ENCODE assay signal across 14 cellular contexts in genomic region chr4:147755567-147756295, GRCh38. TPM values are rescaled to one million over a fixed set of nuclear protein-coding genes. Genes with fewer than 3 reads are reported as not detected.
DNase-seq lines count a peak whose midpoint lies in the region; ATAC-seq and TF ChIP-seq lines count a peak whose summit lies in the region.
"Had no signal": no experiment of that assay in that cellular context is flagged by ENCODE, and none has a peak within 500 bp of the region (broad histone marks: within the 10 kb centered on the region; RNA-seq: fewer than 3 reads in every experiment).

No MANE protein-coding gene starts in this region.

- peaks cover 13% of the 10 kb centered on the region for H3K9me1 ChIP-seq in IMR-90 (ENCODE audit: insufficient read depth, low read length)

- no peak for TF ChIP-seq RAD21 in IMR-90 (IDR thresholded peaks at IDR 0.05; ENCODE audit: low read length)

- H3K9me3 ChIP-seq in IMR-90 (ENCODE audit: control insufficient read depth, insufficient read depth, low read length) (no peaks in the 10 kb centered on the region), prostate gland (no peaks in the 10 kb centered on the region)
- no peaks in the 10 kb centered on the region for H3K9me3 ChIP-seq in CD4-positive, alpha-beta T cell (ENCODE audit: control insufficient read depth, low read length)
- H3K9me3 ChIP-seq: BLaER1 treated with 17β-estradiol and CSF1 and Interleukin-3, amounts not matched to agents 10 nM and 100 nM; lower lobe of right lung had no signal

- DNase-seq in Ammon's horn (ENCODE audit: low spot score) = peak; percentile 10
- peak; percentile 83 for DNase-seq in IMR-90
- DNase-seq in fibroblast of mammary gland (ENCODE audit: low read depth) = peak; percentile 83
- DNase-seq in prostate gland (ENCODE audit: low spot score) = no peak
- no peak for DNase-seq in CD4-positive, alpha-beta T cell
- DNase-seq in stimulated activated CD8-positive, alpha-beta memory T cell treated with anti-CD3 and anti-CD28 coated beads, Interleukin-4, amount 100 ng/mL, for 48 hours = no peak
- DNase-seq: activated T-cell treated with anti-CD3 and anti-CD28 coated beads, Interleukin-2, amount 50 U/mL, for 4 hours; effector memory CD8-positive, alpha-beta T cell; lower lobe of right lung; NCI-H510A; T-helper 1 cell had no signal

- peak overlapping the region; percentile 88 for H2BK5ac ChIP-seq in IMR-90 (ENCODE audit: low read depth, low read length, poor library complexity, severe bottlenecking)

- peak overlapping the region; percentile 36; the same call in 1 of the 2 replicates for H3K14ac ChIP-seq in IMR-90 (replicated peaks; ENCODE audit: low read depth, low read length)

- BruUV-seq in IMR-90 (replicated peaks; lab: Mats Ljungman, UMichigan) = no TSS peak

- H2AK9ac ChIP-seq in IMR-90 (replicated peaks; ENCODE audit: low read depth, low read length, poor library complexity) = no peak overlapping the region

- in situ Hi-C loops in IMR-90 (cut with MboI; ENCODE audit: low sequenced_read_pairs) = no loop called here

- H3K4me1 Mint-ChIP-seq in CD4-positive, alpha-beta T cell (ENCODE audit: low read depth) = no peaks in the 10 kb centered on the region

- dilution Hi-C loops in IMR-90 (cut with HindIII; ENCODE audit: low sequenced_read_pairs, unreplicated experiment) = no loop called here

- no peaks in the 10 kb centered on the region for H3K27me3 ChIP-seq in IMR-90 (ENCODE audit: control insufficient read depth, insufficient read depth, low read length)
- H3K27me3 ChIP-seq in prostate gland (replicated peaks; ENCODE audit: insufficient read depth) = no peaks in the 10 kb centered on the region
- H3K27me3 ChIP-seq in CD4-positive, alpha-beta T cell (ENCODE audit: control insufficient read depth, insufficient read depth, low read length) = no peaks in the 10 kb centered on the region
- H3K27me3 ChIP-seq: BLaER1 treated with 17β-estradiol and CSF1 and Interleukin-3, amounts not matched to agents 10 nM and 100 nM had no signal

- H3K79me1 ChIP-seq in IMR-90 (ENCODE audit: low read depth in 1 of 2, low read length in 2 of 2) = peaks cover 24 to 65% of the 10 kb centered on the region in 2 experiments

- 0% methylated on average over 1 of the region's 3 CpGs; no CpG with 5 or more reads in 1 of the 2 experiments for WGBS in IMR-90 (ENCODE audit: extremely low coverage in 2 of 2, insufficient read length in 1 of 2), 2 experiments
- 74% methylated on average over 3 of the region's 3 CpGs for WGBS in prostate gland

- peak overlapping the region; percentile 62 for H3K4ac ChIP-seq in IMR-90 (ENCODE audit: low read depth, low read length)

- peak; percentile 80 for ATAC-seq in IMR-90 (ENCODE audit: low read depth)
- ATAC-seq in HG02588 (IDR thresholded peaks at IDR 0.05; ENCODE audit: unreplicated experiment) = no peak
- no peak for ATAC-seq in HG02981 (IDR thresholded peaks at IDR 0.05; ENCODE audit: unreplicated experiment)
- no peak for ATAC-seq in CD4-positive, alpha-beta T cell (ENCODE audit: poor library complexity)
- ATAC-seq: activated T-cell treated with anti-CD3 and anti-CD28 coated beads, Interleukin-2, amount 50 U/mL, for 4 hours; effector memory CD8-positive, alpha-beta T cell; lower lobe of right lung had no signal

- peak overlapping the region; percentile 76 for H2BK120ac ChIP-seq in IMR-90 (ENCODE audit: low read depth, low read length)

- peak overlapping the region; percentile 97 for H3K27ac ChIP-seq in IMR-90 (ENCODE audit: insufficient read depth, low read length)
- peak overlapping the region; percentile 50 to 60 for H3K27ac ChIP-seq in prostate gland
- no peak overlapping the region for H3K27ac ChIP-seq in CD4-positive, alpha-beta T cell (ENCODE audit: low read depth, low read length)
- H3K27ac ChIP-seq: BLaER1 treated with 17β-estradiol and CSF1 and Interleukin-3, amounts not matched to agents 10 nM and 100 nM; lower lobe of right lung had no signal

- H3K9me3 Mint-ChIP-seq in CD4-positive, alpha-beta T cell = no peaks in the 10 kb centered on the region
- H3K9me3 Mint-ChIP-seq: activated T-cell treated with anti-CD3 and anti-CD28 coated beads, Interleukin-2, amount 50 U/mL, for 4 hours; effector memory CD8-positive, alpha-beta T cell had no signal

- H3K23ac ChIP-seq in IMR-90 (ENCODE audit: low read depth, low read length) = no peak overlapping the region

- peaks cover 19% of the 10 kb centered on the region for H4K20me1 ChIP-seq in IMR-90 (ENCODE audit: insufficient read depth, low read length)

- CTCF ChIA-PET in IMR-90 (lab: Yijun Ruan, JAX) = interaction anchor here (0.8 to 2.4 kb wide), 2 partner anchors 84 to 111 kb away, joined by 3 to 12 read pairs; no protein-coding TSS in a partner anchor
- CTCF ChIA-PET in CD4-positive, alpha-beta T cell (lab: Charles Lee) = interaction anchor here (2.0 kb wide), 1 partner anchor 111 kb away, joined by 5 read pairs; no protein-coding TSS in a partner anchor

- no peak overlapping the region for H2AFZ ChIP-seq in IMR-90 (replicated peaks; ENCODE audit: low read length, poor library complexity)

- peak overlapping the region in 1 of 2 experiments; percentile 61; a peak in 2 of 4 replicates for H4K8ac ChIP-seq in IMR-90 (ENCODE audit: low read depth in 2 of 2, low read length in 2 of 2)

- H4K5ac ChIP-seq in IMR-90 (ENCODE audit: low read depth, low read length) = peak overlapping the region; percentile 57; the same call in 1 of the 2 replicates

- H3K4me3 Mint-ChIP-seq in CD4-positive, alpha-beta T cell = no peak overlapping the region
- H3K4me3 Mint-ChIP-seq: activated T-cell treated with anti-CD3 and anti-CD28 coated beads, Interleukin-2, amount 50 U/mL, for 4 hours had no signal

- TF ChIP-seq CTCF in IMR-90 (conservative IDR thresholded peaks at IDR 0.05; ENCODE audit: low read depth, low read length) (no peak), fibroblast of mammary gland (conservative IDR thresholded peaks at IDR 0.05; ENCODE audit: control insufficient read depth, insufficient read depth, low read depth, low read length) (no peak), prostate gland (IDR thresholded peaks at IDR 0.05) (no peak)
- TF ChIP-seq CTCF in CD4-positive, alpha-beta T cell (IDR thresholded peaks at IDR 0.05) = no peak

- H3K4me3 ChIP-seq in IMR-90 (ENCODE audit: insufficient read depth, low read depth, low read length) (no peak overlapping the region), fibroblast of mammary gland (ENCODE audit: control insufficient read depth, low read depth, low read length) (no peak overlapping the region), prostate gland (no peak overlapping the region)
- H3K4me3 ChIP-seq: BLaER1 treated with 17β-estradiol and CSF1 and Interleukin-3, amounts not matched to agents 10 nM and 100 nM; lower lobe of right lung had no signal

- H3K9ac ChIP-seq in IMR-90 (ENCODE audit: low read depth, low read length) = peak overlapping the region; percentile 15; the same call in 1 of the 2 replicates
- H3K9ac ChIP-seq: BLaER1 treated with 17β-estradiol and CSF1 and Interleukin-3, amounts not matched to agents 10 nM and 100 nM had no signal

- H3K27ac Mint-ChIP-seq in CD4-positive, alpha-beta T cell = no peak overlapping the region

- H3K27me3 Mint-ChIP-seq in CD4-positive, alpha-beta T cell = no peaks in the 10 kb centered on the region
- H3K27me3 Mint-ChIP-seq: effector memory CD8-positive, alpha-beta T cell had no signal

- POLR2A ChIA-PET in IMR-90 (lab: Charles Lee; ENCODE audit: unreplicated experiment) = interaction anchor here (0.8 kb wide), 1 partner anchor 9 kb away, joined by 3 read pairs; no protein-coding TSS in a partner anchor
- POLR2A ChIA-PET in CD4-positive, alpha-beta T cell (lab: Charles Lee) = interaction anchor here (0.6 to 1.2 kb wide), 2 partner anchors 23 to 144 kb away, joined by 3 read pairs; partner anchors contain the start of gene ARHGAP10

- intact Hi-C loops in IMR-90 (cut with micrococcal nuclease) = loop anchor here (2.0 kb wide), 2 partner anchors 15 to 23 kb away; partner anchors contain the start of gene ARHGAP10
- intact Hi-C loops in prostate gland (cut with DNase I) = no loop called here
- intact Hi-C loops in CD4-positive, alpha-beta T cell (cut with DNase I, micrococcal nuclease) = no loop called here

- no peaks in the 10 kb centered on the region for H3K36me3 Mint-ChIP-seq in CD4-positive, alpha-beta T cell (ENCODE audit: low read depth)

- TF ChIP-seq POLR2A in IMR-90 (IDR thresholded peaks at IDR 0.05; ENCODE audit: low read depth, low read length) (no peak), prostate gland (IDR thresholded peaks at IDR 0.05) (no peak)

- H3K36me3 ChIP-seq in IMR-90 (ENCODE audit: control insufficient read depth, insufficient read depth, low read length) = no peaks in the 10 kb centered on the region
- no peaks in the 10 kb centered on the region for H3K36me3 ChIP-seq in prostate gland
- H3K36me3 ChIP-seq: lower lobe of right lung had no signal

- H4K91ac ChIP-seq in IMR-90 (ENCODE audit: insufficient read depth, low read depth, low read length) = peak overlapping the region; percentile 73

- peaks cover 23% of the 10 kb centered on the region for H3K4me1 ChIP-seq in IMR-90 (ENCODE audit: control insufficient read depth, insufficient read depth, low read length)
- H3K4me1 ChIP-seq in prostate gland (replicated peaks) = no peaks in the 10 kb centered on the region

- peak overlapping the region; percentile 59; the same call in 1 of the 3 replicates for H2BK15ac ChIP-seq in IMR-90 (ENCODE audit: low read depth, low read length)

- peak overlapping the region; percentile 93 for H3K18ac ChIP-seq in IMR-90 (ENCODE audit: low read depth, low read length)

- peak overlapping the region; percentile 36; the same call in 1 of the 2 replicates for H2BK20ac ChIP-seq in IMR-90 (ENCODE audit: low read depth, low read length)

- peak overlapping the region; percentile 48 for H3K4me2 ChIP-seq in IMR-90 (ENCODE audit: low read depth, low read length)

- peak overlapping the region; percentile 48; the same call in 1 of the 2 replicates for H3K56ac ChIP-seq in IMR-90 (ENCODE audit: extremely low read depth, insufficient read depth, low read length)

- peak overlapping the region; percentile 32; the same call in 1 of the 2 replicates for H2AK5ac ChIP-seq in IMR-90 (ENCODE audit: low read depth, low read length)

TF ChIP-seq in IMR-90, 13 proteins besides CTCF, POLR2A, EP300 and RAD21:
- TF ChIP-seq SMC3 (IDR thresholded peaks at IDR 0.05; ENCODE audit: low read depth, low read length) = no peak
- no peak for TF ChIP-seq CEBPB (IDR thresholded peaks at IDR 0.05; ENCODE audit: low read depth, low read length)
- no peak for TF ChIP-seq MAFK (IDR thresholded peaks at IDR 0.05; ENCODE audit: low read depth, low read length)

RNA-seq across cellular contexts. Expression of gene ARHGAP10, which starts 23.8 kb away (rescaled TPM):
- 29.4 and 42.8 TPM in 2 replicates for total RNA-seq in IMR-90 (2012; rRNA removed)
- 27.1 and 29.0 TPM in 2 replicates for polyA plus RNA-seq in IMR-90 (2012; rRNA removed)
- polyA plus RNA-seq in IMR-90 (2012; cell fraction: cytosol; rRNA removed) = 24.2 and 25.1 TPM in 2 replicates
- 25.9 and 37.1 TPM in 2 replicates for polyA plus RNA-seq in IMR-90 (2012; cell fraction: nucleus; rRNA removed; ENCODE audit: low replicate concordance)
- total RNA-seq in prostate gland = 10 to 100 TPM; 30.3 to 69.6 TPM
- 1 to 10 TPM; 5.6 to 5.7 TPM for total RNA-seq in CD4-positive, alpha-beta T cell

Comparison
In these comparisons a context has a peak if more than half of its experiments do, and no peak if none do; other contexts are left out.
1. DNase-seq: peak in Ammon's horn (single experiment), IMR-90 (single experiment) and fibroblast of mammary gland (single experiment); none in prostate gland (single experiment), CD4-positive, alpha-beta T cell (0 of 10) and stimulated activated CD8-positive, alpha-beta memory T cell treated with anti-CD3 and anti-CD28 coated beads, Interleukin-4, amount 100 ng/mL, for 48 hours (single experiment).